ENCODE assay signal across 8 cellular contexts in genomic region chr4:16225996-16226815, GRCh38. TPM values are rescaled to one million over a fixed set of nuclear protein-coding genes. Genes with fewer than 3 reads are reported as not detected.
DNase-seq lines count a peak whose midpoint lies in the region; ATAC-seq and TF ChIP-seq lines count a peak whose summit lies in the region.

Gene TAPT1 (minus strand): TSS chr4:16226471. CDS start chr4:16226457, 14 bp downstream.

- DNase-seq in A673 (ENCODE audit: low spot score): peak; percentile 80
- peak; percentile 20 for DNase-seq in NCI-H345 treated with DMSO at 0.1 percent for 48 hours (lab: John Stamatoyannopoulos, UW; ENCODE audit: unreplicated experiment)
- DNase-seq in effector CD8-positive, alpha-beta T cell (lab: John Stamatoyannopoulos, UW): peak; percentile 47
- peak; percentile 70 for DNase-seq in medulla oblongata (ENCODE audit: extremely low spot score)
- DNase-seq in stimulated activated CD8-positive, alpha-beta memory T cell treated with anti-CD3 and anti-CD28 coated beads, Interleukin-12 subunit alpha, Interleukin-12 subunit beta, amount 100 ng/mL, for 24 hours (ENCODE audit: extremely low read depth): peak; percentile 55

- TF ChIP-seq CTCF in A673 (conservative IDR thresholded peaks at IDR 0.05; ENCODE audit: low read depth, low read length): no peak

- no peaks in the 10 kb centered on the region for H3K36me3 ChIP-seq in A673 (ENCODE audit: insufficient read depth, low read length, poor library complexity, severe bottlenecking)

- POLR2A ChIA-PET in A673 (lab: Charles Lee; ENCODE audit: low non-redundant PET): no interaction called here
- POLR2A ChIA-PET in activated CD8-positive, alpha-beta memory T cell treated with anti-CD3 and anti-CD28 coated beads for 36 hours (lab: Charles Lee): interaction anchor here (0.6 kb wide), 1 partner anchor 1218 kb away, joined by 3 read pairs; no protein-coding TSS in a partner anchor

- BruUV-seq in A673 (replicated peaks; lab: Mats Ljungman, UMichigan): no TSS peak

- peak within 1 kb of the TSS; percentile 87 for H3K27ac ChIP-seq in A673 (ENCODE audit: low read depth, low read length, poor library complexity, severe bottlenecking)

- H3K9me3 ChIP-seq in A673 (ENCODE audit: low read depth, low read length, poor library complexity, severe bottlenecking): no peaks in the 10 kb centered on the region

- ATAC-seq in GM18520 (IDR thresholded peaks at IDR 0.05; ENCODE audit: unreplicated experiment) (peak; percentile 48), HG03025 (IDR thresholded peaks at IDR 0.05; ENCODE audit: low FRiP score, unreplicated experiment) (peak; percentile 72)

- H3K4me1 ChIP-seq in A673 (ENCODE audit: insufficient read depth, low read length, poor library complexity, severe bottlenecking): peaks cover 40% of the 10 kb centered on the region

- CTCF ChIA-PET in A673 (lab: Charles Lee): interaction anchor here (0.6 kb wide), 1 partner anchor 24 kb away, joined by 3 read pairs; no protein-coding TSS in a partner anchor
- CTCF ChIA-PET in activated CD8-positive, alpha-beta memory T cell treated with anti-CD3 and anti-CD28 coated beads for 36 hours (lab: Charles Lee): interaction anchor here (1.6 kb wide), 1 partner anchor 39 kb away, joined by 5 read pairs; no protein-coding TSS in a partner anchor

- peak within 1 kb of the TSS; percentile 89 for H3K4me3 ChIP-seq in A673 (ENCODE audit: low read depth, low read length, poor library complexity, severe bottlenecking)

- intact Hi-C loops in A673 (cut with micrococcal nuclease; ENCODE audit: unreplicated experiment): no loop called here

- H3K27me3 ChIP-seq in A673 (replicated peaks; ENCODE audit: insufficient read depth, low read depth, low read length, poor library complexity): no peaks in the 10 kb centered on the region

RNA-seq across cellular contexts. Expression of gene TAPT1, which starts in this region (rescaled TPM):
- total RNA-seq in A673 (2021): 48.6 and 54.0 TPM in 2 replicates
- total RNA-seq in activated CD8-positive, alpha-beta memory T cell treated with anti-CD3 and anti-CD28 coated beads for 36 hours: 10 to 100 TPM; 26.8 to 30.5 TPM

Comparison
In these comparisons a context has a peak if more than half of its experiments do, and no peak if none do; other contexts are left out.
1. Peak in every context shown above with its lines: DNase-seq, ATAC-seq, H3K4me3 ChIP-seq and H3K27ac ChIP-seq.
2. DNase-seq: peak in every context shown above with its lines; median percentile 80 in A673; 70 in medulla oblongata; 55 in stimulated activated CD8-positive, alpha-beta memory T cell treated with anti-CD3 and anti-CD28 coated beads, Interleukin-12 subunit alpha, Interleukin-12 subunit beta, amount 100 ng/mL, for 24 hours; 47 in effector CD8-positive, alpha-beta T cell; 20 in NCI-H345 treated with DMSO at 0.1 percent for 48 hours.